Comparison of ENCODE assay signal across 5 cellular contexts in genomic region chr9:128224877-128225276, GRCh38.
"Had no signal": no experiment of that assay in that cellular context is flagged by ENCODE, and none has a peak within 500 bp of the region (broad histone marks: within the 10 kb centered on the region; RNA-seq: fewer than 3 reads in every experiment).

No MANE protein-coding gene starts in this region.

- H3K9me3 Mint-ChIP-seq: GM23338, H9 had no signal

- H3K27me3 Mint-ChIP-seq: IgD-negative memory B cell had no signal

- H3K4me1 Mint-ChIP-seq: GM23338, H9, IgD-negative memory B cell had no signal

- H3K27ac Mint-ChIP-seq: GM23338, IgD-negative memory B cell had no signal

- DNase-seq: H9, HCEC 1CT, KBM-7 had no signal

- H3K4me3 ChIP-seq: GM23338 had no signal

- H3K36me3 Mint-ChIP-seq: IgD-negative memory B cell had no signal

- H3K4me3 Mint-ChIP-seq: GM23338, H9, IgD-negative memory B cell had no signal
